In genomic region chr10:541041-541440, GRCh38 we compare ENCODE assay signal across 13 cellular contexts.
"Had no signal": no experiment of that assay in that cellular context is flagged by ENCODE, and none has a peak within 500 bp of the region (broad histone marks: within the 10 kb centered on the region; RNA-seq: fewer than 3 reads in every experiment).

No MANE protein-coding gene starts in this region.

- H3K27me3 ChIP-seq: vagina had no signal

- H3K9me3 ChIP-seq: heart right ventricle, mucosa of descending colon, vagina had no signal

- H3K4me3 ChIP-seq: heart right ventricle, mucosa of descending colon, vagina had no signal

- H3K4me3 Mint-ChIP-seq: naive thymus-derived CD8-positive, alpha-beta T cell; stimulated activated memory B cell treated with anti-CD40 and anti-IgM and Interleukin-4, amounts not matched to agents 10 μg/mL and 1 μg/mL and 100 μg/mL, for 72 hours; type B pancreatic cell had no signal

- DNase-seq: effector memory CD4-positive, alpha-beta T cell; heart right ventricle; hypothalamus; kidney glomerular epithelial cell; mucosa of descending colon; stimulated activated CD4-positive, alpha-beta T cell treated with anti-CD3 and anti-CD28 coated beads, Interleukin-15, amount 100 ng/mL, for 24 hours; stimulated activated CD4-positive, alpha-beta T cell treated with anti-CD3 and anti-CD28 coated beads, Interleukin-1b, Interleukin-23, amount 100 ng/mL, for 48 hours; stimulated activated CD4-positive, alpha-beta T cell treated with anti-CD3 and anti-CD28 coated beads, Interleukin-4, amount 100 ng/mL, for 24 hours had no signal

- ATAC-seq: esophagus mucosa, mucosa of descending colon had no signal

- H3K27me3 Mint-ChIP-seq: type B pancreatic cell had no signal

- H3K9me3 Mint-ChIP-seq: stimulated activated memory B cell treated with anti-CD40 and anti-IgM and Interleukin-4, amounts not matched to agents 10 μg/mL and 1 μg/mL and 100 μg/mL, for 72 hours; type B pancreatic cell had no signal

- H3K36me3 ChIP-seq: heart right ventricle, vagina had no signal

- H3K27ac ChIP-seq: heart right ventricle, vagina had no signal
